20 cellular contexts compared by ENCODE assay signal in genomic region chr11:33898957-33899356, GRCh38. TPM values are rescaled to one million over a fixed set of nuclear protein-coding genes. Genes with fewer than 3 reads are reported as not detected.
DNase-seq lines count a peak whose midpoint lies in the region; ATAC-seq, FAIRE-seq and TF ChIP-seq lines count a peak whose summit lies in the region.
"Had no signal": no experiment of that assay in that cellular context is flagged by ENCODE, and none has a peak within 500 bp of the region (broad histone marks: within the 10 kb centered on the region; RNA-seq: fewer than 3 reads in every experiment).

No MANE protein-coding gene starts in this region.

- 69% methylated on average over 3 of the region's 3 CpGs for WGBS in A549 (ENCODE audit: missing lambda C conversion rate)
- whole genome bisulfite sequencing in lower leg skin, 2 donors: 56 to 70% methylated on average over 3 of the region's 3 CpGs

- H3K9me3 ChIP-seq in A549 (no peaks in the 10 kb centered on the region), WERI-Rb-1 (ENCODE audit: severe bottlenecking) (no peaks in the 10 kb centered on the region), left lung (no peaks in the 10 kb centered on the region)
- H3K9me3 ChIP-seq: prostate gland, transverse colon had no signal

- no peak for FAIRE-seq in A549 (lab: Jason Lieb, UNC)

- intact Hi-C loops in left lung (cut with DNase I) (no loop called here), lower leg skin (cut with DNase I; ENCODE audit: low total_unique reads) (no loop called here)

- peak overlapping the region in 1 of 2 experiments; percentile 40; a peak in 1 of 6 replicates for H3K27ac ChIP-seq in A549
- H3K27ac ChIP-seq in WERI-Rb-1: peak overlapping the region; percentile 32
- peak overlapping the region; percentile 57 to 59 for H3K27ac ChIP-seq in left lung
- H3K27ac ChIP-seq in skin epidermis: peak overlapping the region in 11 of 21 experiments; percentile 21 to 76 (median 55)
- H3K27ac ChIP-seq: C4-2B had no signal

- ATAC-seq in A549 (no peak), left lung (no peak)
- ATAC-seq: activated naive CD4-positive, alpha-beta T cell treated with anti-CD3 and anti-CD28 coated beads, Interleukin-2, amount 50 U/mL, for 72 hours; GM23338; T-cell had no signal

- H3K4me1 ChIP-seq in A549 (peaks cover 10% of the 10 kb centered on the region; the same call in 2 of the 3 replicates), left lung (peaks cover 14 to 63% of the 10 kb centered on the region in 2 donors)
- H3K4me1 ChIP-seq: prostate gland had no signal

- H3K4me3 ChIP-seq in A549 (no peak overlapping the region), WERI-Rb-1 (ENCODE audit: low read depth, low read length) (no peak overlapping the region), left lung (no peak overlapping the region), skin epidermis (no peak overlapping the region), lower leg skin (ENCODE audit: low read depth, poor library complexity, severe bottlenecking) (no peak overlapping the region)
- H3K4me3 ChIP-seq: GM23338, prostate gland, transverse colon had no signal

- no peak for TF ChIP-seq EP300 in A549 (IDR thresholded peaks at IDR 0.05)

- H3K36me3 ChIP-seq in WERI-Rb-1: no peaks in the 10 kb centered on the region
- H3K36me3 ChIP-seq in left lung: no peaks in the 10 kb centered on the region
- H3K36me3 ChIP-seq: prostate gland, transverse colon had no signal

- CTCF ChIA-PET in A549 (lab: Yijun Ruan, JAX): interaction anchor here (1.6 kb wide), 1 partner anchor 41 kb away, joined by 5 read pairs; no protein-coding TSS in a partner anchor

- TF ChIP-seq POLR2A in A549 (IDR thresholded peaks at IDR 0.05; ENCODE audit: low read length) (no peak), lower leg skin (IDR thresholded peaks at IDR 0.05) (no peak)

- H3K27me3 ChIP-seq in WERI-Rb-1 (ENCODE audit: insufficient read depth, low read depth, severe bottlenecking): no peaks in the 10 kb centered on the region
- no peaks in the 10 kb centered on the region for H3K27me3 ChIP-seq in left lung
- H3K27me3 ChIP-seq: transverse colon had no signal

- POLR2A ChIA-PET in A549 (lab: Yijun Ruan, JAX): no interaction called here

- no peak for TF ChIP-seq RAD21 in A549 (conservative IDR thresholded peaks at IDR 0.05 in 1 of 2, IDR thresholded peaks at IDR 0.05 in 1 of 2)

- TF ChIP-seq CTCF in A549 (IDR thresholded peaks at IDR 0.05) (no peak), WERI-Rb-1 (IDR thresholded peaks at IDR 0.05; ENCODE audit: low read depth, low read length) (no peak), left lung (IDR thresholded peaks at IDR 0.05) (no peak), lower leg skin (IDR thresholded peaks at IDR 0.05) (no peak)

- DNase-seq in A549 (ENCODE audit: low read depth in 1 of 2, low spot score in 1 of 2) (no peak), WERI-Rb-1 (no peak), left lung (no peak), anterior cingulate cortex (lab: John Stamatoyannopoulos, UW) (no peak), amygdala (lab: John Stamatoyannopoulos, UW) (no peak), lower leg skin (ENCODE audit: low spot score in 2 of 2) (no peak), NCI-H510A treated with DMSO at 0.1 percent for 48 hours (lab: John Stamatoyannopoulos, UW) (no peak)
- DNase-seq: activated CD4-positive, alpha-beta T cell treated with anti-CD3 and anti-CD28 coated beads for 48 hours; effector memory CD4-positive, alpha-beta T cell; NCI-H2107; NCI-H510A; stimulated activated CD4-positive, alpha-beta T cell treated with anti-CD3 and anti-CD28 coated beads, Interleukin-4, amount 100 ng/mL, for 24 hours; stimulated activated naive CD4-positive, alpha-beta T cell treated with Interleukin-2 at 50 U/mL for 16 hours; T-cell had no signal

- H3K4me2 ChIP-seq in A549: peak overlapping the region; percentile 25; the same call in 1 of the 3 replicates
- H3K4me2 ChIP-seq: GM23338 had no signal

TF ChIP-seq in A549, 52 proteins besides CTCF, POLR2A, EP300 and RAD21:
- no peak for TF ChIP-seq EHMT2 (IDR thresholded peaks at IDR 0.05; ENCODE audit: low read depth)
- TF ChIP-seq FOXS1 (CRISPR knock-in tag; IDR thresholded peaks at IDR 0.05): no peak
- TF ChIP-seq NR3C1 (IDR thresholded peaks at IDR 0.05): no peak
- no peak for TF ChIP-seq JUN (IDR thresholded peaks at IDR 0.05)
- TF ChIP-seq CBX2 (IDR thresholded peaks at IDR 0.05; ENCODE audit: borderline replicate concordance, low read depth): no peak
- no peak for TF ChIP-seq BHLHE40 (IDR thresholded peaks at IDR 0.05; ENCODE audit: low read depth, low read length)
- no peak for TF ChIP-seq ZSCAN20 (CRISPR knock-in tag; IDR thresholded peaks at IDR 0.05)
- no peak for TF ChIP-seq KDM1A (IDR thresholded peaks at IDR 0.05; ENCODE audit: low read depth)
- TF ChIP-seq RFX5 (IDR thresholded peaks at IDR 0.05): no peak
- no peak for TF ChIP-seq PHF8 (IDR thresholded peaks at IDR 0.05; ENCODE audit: borderline replicate concordance, low read depth)
- TF ChIP-seq JUNB (IDR thresholded peaks at IDR 0.05): no peak
- no peak for TF ChIP-seq POLR2AphosphoS2 (conservative IDR thresholded peaks at IDR 0.05; ENCODE audit: low read length)
- TF ChIP-seq GATA3 (IDR thresholded peaks at IDR 0.05; ENCODE audit: borderline replicate concordance): no peak
- TF ChIP-seq REST (IDR thresholded peaks at IDR 0.05): no peak
- TF ChIP-seq MAFK (IDR thresholded peaks at IDR 0.05; ENCODE audit: partially characterized antibody): no peak
- TF ChIP-seq RCOR1 (IDR thresholded peaks at IDR 0.05; ENCODE audit: low read depth, low read length): no peak
- TF ChIP-seq HMGXB4 (CRISPR knock-in tag; IDR thresholded peaks at IDR 0.05; ENCODE audit: borderline replicate concordance): no peak
- TF ChIP-seq PBX3 (IDR thresholded peaks at IDR 0.05): no peak

RNA-seq across cellular contexts. Expression of gene LMO2, which starts 7.1 kb away (rescaled TPM):
- polyA plus RNA-seq in A549 (2011; rRNA removed) (0.12 TPM in 2 replicates), A549 (2017; fragmentation: RNase III; extraction: RNeasy Plus Mini Kit Qiagen cat#74134 plus additional on column Dnase treatment) (0.15 to 0.21 TPM (median 0.16 TPM) in 3 replicates)
- polyA plus RNA-seq in A549 (2012; cell fraction: cytosol; rRNA removed): 0.07 and 0.09 TPM in 2 replicates
- polyA plus RNA-seq in A549 (2012; cell fraction: nucleus; rRNA removed): 0.05 TPM in 1 of 2 replicates, not detected in the other
- 0.17 TPM in 1 of 2 replicates, not detected in the other for polyA minus RNA-seq in A549 (2011; rRNA and poly(A)+ RNA removed)
- total RNA-seq in left lung (10 to 100 TPM; 27.8 to 42.0 TPM), lower leg skin (10 to 100 TPM in 2 of 4 donors, 1 to 10 TPM in 2; 2.2 to 15.6 (median 9.8) TPM)
- total RNA-seq: activated naive CD4-positive, alpha-beta T cell treated with anti-CD3 and anti-CD28 coated beads, Interleukin-2, amount 50 U/mL, for 72 hours had no signal
